In the genomic region with DNA sequence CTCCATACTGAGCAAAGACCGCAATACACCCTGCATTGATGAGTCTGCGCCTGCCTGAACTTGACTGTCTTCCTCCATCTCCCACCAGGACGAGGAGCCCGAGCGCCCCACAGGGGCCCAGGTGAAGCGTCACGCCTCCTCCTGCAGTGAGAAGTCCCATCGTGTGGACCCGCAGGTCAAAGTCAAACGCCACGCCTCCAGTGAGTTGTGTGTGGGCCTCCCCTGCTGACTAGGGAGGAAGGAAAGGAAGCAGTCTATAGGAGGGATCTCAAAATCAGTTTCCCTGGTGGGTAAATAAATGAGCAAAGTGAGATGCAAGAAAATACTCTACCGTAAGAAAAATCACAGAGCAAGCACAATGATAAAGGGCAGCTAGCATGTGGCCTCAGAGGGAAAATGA, we compare ENCODE assay signal across 27 cellular contexts. TPM values are rescaled to one million over a fixed set of nuclear protein-coding genes. Genes with fewer than 3 reads are reported as not detected.
DNase-seq lines count a peak whose midpoint lies in the region; TF ChIP-seq lines count a peak whose summit lies in the region.
"Had no signal": no experiment of that assay in that cellular context is flagged by ENCODE, and none has a peak within 500 bp of the region (broad histone marks: within the 10 kb centered on the region; RNA-seq: fewer than 3 reads in every experiment).

No MANE protein-coding gene starts in this region.

- H3K4me1 Mint-ChIP-seq in neural progenitor cell = peaks cover 8% of the 10 kb centered on the region
- no peaks in the 10 kb centered on the region for H3K4me1 Mint-ChIP-seq in activated CD4-positive, alpha-beta T cell treated with anti-CD3 and anti-CD28 coated beads, Interleukin-2, amount 10 ng/mL, durations not matched to agents 24 days and 14 days
- H3K4me1 Mint-ChIP-seq: stimulated activated naive CD8-positive, alpha-beta T cell treated with anti-CD3 and anti-CD28 coated beads, Interleukin-15, amount 100 ng/mL, for 72 hours had no signal

- H3K4me3 ChIP-seq in ACC112 (ENCODE audit: low read depth, low read length) (no peak overlapping the region), hepatocyte (no peak overlapping the region), neural progenitor cell (no peak overlapping the region), MG63 (no peak overlapping the region)
- H3K4me3 ChIP-seq: spleen had no signal

- H3K9ac ChIP-seq in neural progenitor cell = no peak overlapping the region

- CTCF ChIA-PET in RWPE1 (lab: Yijun Ruan, JAX) = interaction anchor here (0.5 to 1.6 kb wide), 4 partner anchors 45 to 242 kb away, joined by 3 to 5 read pairs (median 4); no protein-coding TSS in a partner anchor

- intact Hi-C loops in activated CD4-positive, alpha-beta T cell treated with anti-CD3 and anti-CD28 coated beads, Interleukin-2, amount 10 ng/mL, durations not matched to agents 24 days and 14 days (cut with micrococcal nuclease) = no loop called here

- no peaks in the 10 kb centered on the region for H3K9me3 Mint-ChIP-seq in neural progenitor cell
- no peaks in the 10 kb centered on the region for H3K9me3 Mint-ChIP-seq in activated CD4-positive, alpha-beta T cell treated with anti-CD3 and anti-CD28 coated beads, Interleukin-2, amount 10 ng/mL, durations not matched to agents 24 days and 14 days
- H3K9me3 Mint-ChIP-seq: HFFc6; stimulated activated naive CD8-positive, alpha-beta T cell treated with anti-CD3 and anti-CD28 coated beads, Interleukin-15, amount 100 ng/mL, for 72 hours had no signal

- H3K9me3 ChIP-seq in hepatocyte (ENCODE audit: low read depth) (no peaks in the 10 kb centered on the region), neural progenitor cell (ENCODE audit: low read depth) (no peaks in the 10 kb centered on the region), MG63 (no peaks in the 10 kb centered on the region)
- H3K9me3 ChIP-seq: neutrophil had no signal

- H3K4me2 ChIP-seq in hepatocyte = peak overlapping the region; percentile 52
- H3K4me2 ChIP-seq in neural progenitor cell = no peak overlapping the region

- H3K36me3 ChIP-seq in ACC112 (ENCODE audit: insufficient read depth, low read length) (no peaks in the 10 kb centered on the region), hepatocyte (replicated peaks; ENCODE audit: insufficient read depth, low read depth) (no peaks in the 10 kb centered on the region), neural progenitor cell (no peaks in the 10 kb centered on the region), MG63 (no peaks in the 10 kb centered on the region; the same call in 1 of the 2 replicates)
- H3K36me3 ChIP-seq: neutrophil had no signal

- H3K4me1 ChIP-seq in ACC112 (ENCODE audit: control insufficient read depth, insufficient read depth, low read length, unreplicated experiment) (peaks cover 27% of the 10 kb centered on the region), hepatocyte (ENCODE audit: insufficient read depth) (peaks cover 53% of the 10 kb centered on the region), neural progenitor cell (no peaks in the 10 kb centered on the region)

- H3K4me3 Mint-ChIP-seq in neural progenitor cell = peak overlapping the region; percentile 57
- H3K4me3 Mint-ChIP-seq in activated CD4-positive, alpha-beta T cell treated with anti-CD3 and anti-CD28 coated beads, Interleukin-2, amount 10 ng/mL, durations not matched to agents 24 days and 14 days = no peak overlapping the region
- H3K4me3 Mint-ChIP-seq: HFFc6; stimulated activated naive CD8-positive, alpha-beta T cell treated with anti-CD3 and anti-CD28 coated beads, Interleukin-15, amount 100 ng/mL, for 72 hours had no signal

- no peaks in the 10 kb centered on the region for H3K36me3 Mint-ChIP-seq in neural progenitor cell
- H3K36me3 Mint-ChIP-seq in activated CD4-positive, alpha-beta T cell treated with anti-CD3 and anti-CD28 coated beads, Interleukin-2, amount 10 ng/mL, durations not matched to agents 24 days and 14 days (ENCODE audit: low read depth) = no peaks in the 10 kb centered on the region

- H3K27me3 ChIP-seq in ACC112 (ENCODE audit: insufficient read depth, low read length) (no peaks in the 10 kb centered on the region), hepatocyte (no peaks in the 10 kb centered on the region), neural progenitor cell (no peaks in the 10 kb centered on the region), MG63 (no peaks in the 10 kb centered on the region)
- H3K27me3 ChIP-seq: neutrophil, spleen had no signal

- no peak for DNase-seq in RWPE1 (ENCODE audit: low spot score)
- peak; percentile 86 for DNase-seq in hepatocyte (ENCODE audit: low spot score)
- no peak for DNase-seq in neural progenitor cell (ENCODE audit: low spot score)
- DNase-seq in MG63 = no peak
- DNase-seq in activated CD4-positive, alpha-beta T cell treated with anti-CD3 and anti-CD28 coated beads, Interleukin-2, amount 10 ng/mL, durations not matched to agents 24 days and 14 days = no peak
- no peak for DNase-seq in NCI-H2227 (lab: John Stamatoyannopoulos, UW; ENCODE audit: unreplicated experiment)
- no peak for DNase-seq in HCEC 1CT
- DNase-seq: ACHN; activated CD4-positive, alpha-beta T cell treated with anti-CD3 and anti-CD28 coated beads for 48 hours; activated CD8-positive, alpha-beta memory T cell treated with anti-CD3 and anti-CD28 coated beads, Interleukin-2, amount 50 U/mL, for 4 hours; activated effector memory CD4-positive, alpha-beta T cell treated with anti-CD3 and anti-CD28 coated beads, Interleukin-2, amount 50 U/mL, for 16 hours; C1 segment of cervical spinal cord; HFFc6; kidney glomerular epithelial cell; MM.1S; NCI-H1436 treated with DMSO at 0.1 percent for 48 hours; NCI-H526; spleen; stimulated activated CD4-positive, alpha-beta T cell treated with anti-CD3 and anti-CD28 coated beads, Interleukin-4, amount 100 ng/mL, for 24 hours; stimulated activated naive CD8-positive, alpha-beta T cell treated with anti-CD3 and anti-CD28 coated beads, Interleukin-15, amount 100 ng/mL, for 72 hours had no signal

- H3K9me2 ChIP-seq in hepatocyte (replicated peaks; ENCODE audit: insufficient read depth) = no peaks in the 10 kb centered on the region

- TF ChIP-seq CTCF in RWPE1 (conservative IDR thresholded peaks at IDR 0.05; ENCODE audit: low read depth) (no peak), hepatocyte (IDR thresholded peaks at IDR 0.05; ENCODE audit: poor library complexity) (no peak), neural progenitor cell (IDR thresholded peaks at IDR 0.05) (no peak)

- no peaks in the 10 kb centered on the region for H4K20me1 ChIP-seq in hepatocyte (ENCODE audit: insufficient read depth, poor library complexity, severe bottlenecking)
- H4K20me1 ChIP-seq in neural progenitor cell (ENCODE audit: low read depth) = no peaks in the 10 kb centered on the region

- H3K79me2 ChIP-seq in ACC112 (ENCODE audit: control insufficient read depth, insufficient read depth, low read length, unreplicated experiment) (no peaks in the 10 kb centered on the region), hepatocyte (no peaks in the 10 kb centered on the region), neural progenitor cell (ENCODE audit: low read depth) (no peaks in the 10 kb centered on the region)

- H3K27ac Mint-ChIP-seq in neural progenitor cell = no peak overlapping the region
- no peak overlapping the region for H3K27ac Mint-ChIP-seq in activated CD4-positive, alpha-beta T cell treated with anti-CD3 and anti-CD28 coated beads, Interleukin-2, amount 10 ng/mL, durations not matched to agents 24 days and 14 days

- WGBS in hepatocyte (ENCODE audit: low lambda C conversion rate, missing lambda C conversion rate) = 58% methylated on average over 12 of the region's 12 CpGs

- H2AFZ ChIP-seq in ACC112 (ENCODE audit: low read length, unreplicated experiment) (no peak overlapping the region), hepatocyte (no peak overlapping the region), neural progenitor cell (replicated peaks) (no peak overlapping the region)

- POLR2A ChIA-PET in RWPE1 (lab: Yijun Ruan, JAX; ENCODE audit: low non-redundant PET) = no interaction called here

- H3F3A ChIP-seq in neural progenitor cell (ENCODE audit: low read depth) = no peaks in the 10 kb centered on the region

- peaks cover 2% of the 10 kb centered on the region for H3K27me3 Mint-ChIP-seq in neural progenitor cell (ENCODE audit: insufficient read depth, low read depth)
- H3K27me3 Mint-ChIP-seq in activated CD4-positive, alpha-beta T cell treated with anti-CD3 and anti-CD28 coated beads, Interleukin-2, amount 10 ng/mL, durations not matched to agents 24 days and 14 days = no peaks in the 10 kb centered on the region
- H3K27me3 Mint-ChIP-seq: stimulated activated naive CD8-positive, alpha-beta T cell treated with anti-CD3 and anti-CD28 coated beads, Interleukin-15, amount 100 ng/mL, for 72 hours had no signal

- peak overlapping the region; percentile 86 for H3K27ac ChIP-seq in ACC112 (ENCODE audit: low read depth, low read length)
- H3K27ac ChIP-seq in RWPE1 = peak overlapping the region; percentile 15
- peak overlapping the region; percentile 91 for H3K27ac ChIP-seq in hepatocyte
- no peak overlapping the region for H3K27ac ChIP-seq in neural progenitor cell
- H3K27ac ChIP-seq: neutrophil, spleen had no signal

RNA-seq across cellular contexts. Expression of gene GRPEL2, which starts 22.8 kb away (rescaled TPM):
- total RNA-seq in hepatocyte (18.7 and 19.6 TPM in 2 replicates), neural progenitor cell (ENCODE audit: low replicate concordance) (27.0 and 42.5 TPM in 2 replicates)
- polyA plus RNA-seq in hepatocyte = 6.7 and 7.6 TPM in 2 replicates
- 30.2 and 49.1 TPM in 2 replicates for total RNA-seq in MG63 (2014; rRNA removed; shearing (Covaris generic); ENCODE audit: low replicate concordance)
- 30.6 and 30.7 TPM in 2 replicates for total RNA-seq in activated CD4-positive, alpha-beta T cell treated with anti-CD3 and anti-CD28 coated beads, Interleukin-2, amount 10 ng/mL, durations not matched to agents 24 days and 14 days

RNA-seq across cellular contexts. Expression of gene PCYOX1L, which starts 35.3 kb away (rescaled TPM):
- total RNA-seq in hepatocyte = 8.9 and 9.1 TPM in 2 replicates
- 12.9 and 14.4 TPM in 2 replicates for polyA plus RNA-seq in hepatocyte
- 16.4 and 28.3 TPM in 2 replicates for total RNA-seq in neural progenitor cell (ENCODE audit: low replicate concordance)
- 6.4 and 16.6 TPM in 2 replicates for total RNA-seq in MG63 (2014; rRNA removed; shearing (Covaris generic); ENCODE audit: low replicate concordance)
- total RNA-seq in activated CD4-positive, alpha-beta T cell treated with anti-CD3 and anti-CD28 coated beads, Interleukin-2, amount 10 ng/mL, durations not matched to agents 24 days and 14 days = 19.8 and 21.2 TPM in 2 replicates

RNA-seq across cellular contexts. Expression of gene AFAP1L1, which starts 50.9 kb away (rescaled TPM):
- total RNA-seq in hepatocyte (1.2 and 1.3 TPM in 2 replicates), neural progenitor cell (ENCODE audit: low replicate concordance) (0.34 and 0.36 TPM in 2 replicates)
- polyA plus RNA-seq in hepatocyte = 1.8 and 2.3 TPM in 2 replicates
- 8.1 and 16.2 TPM in 2 replicates for total RNA-seq in MG63 (2014; rRNA removed; shearing (Covaris generic); ENCODE audit: low replicate concordance)
- not detected in 2 replicates for total RNA-seq in activated CD4-positive, alpha-beta T cell treated with anti-CD3 and anti-CD28 coated beads, Interleukin-2, amount 10 ng/mL, durations not matched to agents 24 days and 14 days

RNA-seq across cellular contexts. Expression of gene IL17B, which starts 56.6 kb away (rescaled TPM):
- total RNA-seq in hepatocyte (0.60 TPM in 1 of 2 replicates, not detected in the other), neural progenitor cell (ENCODE audit: low replicate concordance) (not detected in 2 replicates)
- 0.27 TPM in 1 of 2 replicates, not detected in the other for polyA plus RNA-seq in hepatocyte
- total RNA-seq in MG63 (2014; rRNA removed; shearing (Covaris generic); ENCODE audit: low replicate concordance) = not detected in 2 replicates
- total RNA-seq in activated CD4-positive, alpha-beta T cell treated with anti-CD3 and anti-CD28 coated beads, Interleukin-2, amount 10 ng/mL, durations not matched to agents 24 days and 14 days = not detected in 2 replicates
- total RNA-seq: bronchial epithelial cell, fibroblast of villous mesenchyme, IMR-90, mononuclear cell, pulmonary artery endothelial cell had no signal
